Comparison of ENCODE assay signal across 19 cellular contexts in the genomic region with DNA sequence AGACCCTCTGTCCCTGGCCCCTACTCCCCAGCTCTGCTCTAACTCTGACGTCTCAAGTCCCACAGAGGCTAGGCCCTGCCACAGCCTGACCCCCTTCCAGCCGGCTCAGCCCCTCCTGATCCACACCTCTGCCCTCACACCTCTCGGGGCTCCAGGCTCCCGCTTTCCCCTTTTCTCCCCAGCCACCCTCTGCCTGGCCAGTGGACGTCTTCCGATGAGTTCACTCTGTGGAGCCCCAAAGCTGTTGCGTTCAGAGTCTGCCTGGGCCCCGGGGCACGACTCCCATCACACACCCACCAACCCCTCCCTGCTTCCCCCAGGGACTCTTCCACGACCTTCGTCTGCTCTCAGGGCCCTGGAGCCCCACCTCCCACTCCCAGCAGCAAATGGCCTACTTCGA. TPM values are rescaled to one million over a fixed set of nuclear protein-coding genes. Genes with fewer than 3 reads are reported as not detected.
DNase-seq lines count a peak whose midpoint lies in the region; ATAC-seq and TF ChIP-seq lines count a peak whose summit lies in the region.
"Had no signal": no experiment of that assay in that cellular context is flagged by ENCODE, and none has a peak within 500 bp of the region (broad histone marks: within the 10 kb centered on the region; RNA-seq: fewer than 3 reads in every experiment).

No MANE protein-coding gene starts in this region.

- no peak overlapping the region for H3K23ac ChIP-seq in neuronal stem cell (ENCODE audit: low read depth, low read length, poor library complexity)

- no peak overlapping the region for H3K4me2 ChIP-seq in neuronal stem cell (ENCODE audit: insufficient read depth, low read length, poor library complexity, severe bottlenecking)
- H3K4me2 ChIP-seq: PC-9 had no signal

- peaks cover 0 to 16% (median 0%) of the 10 kb centered on the region in 3 experiments for H3K27me3 ChIP-seq in neuronal stem cell (ENCODE audit: control insufficient read depth in 3 of 3, insufficient read depth in 3 of 3, low read depth in 1 of 3, low read length in 3 of 3)
- H3K27me3 ChIP-seq: BE2C had no signal

- no CpG with 5 or more reads among the region's 12 CpGs for WGBS in neuronal stem cell (ENCODE audit: extremely low coverage in 2 of 2, insufficient read length in 2 of 2, insufficient replicate concordance in 1 of 2), 2 donors

- H3K4ac ChIP-seq in neuronal stem cell (ENCODE audit: low read length), result no peak overlapping the region

- no peak overlapping the region for H2BK12ac ChIP-seq in neuronal stem cell (ENCODE audit: low read length)

- H2BK5ac ChIP-seq in neuronal stem cell (ENCODE audit: low read length), result no peak overlapping the region

- H4K8ac ChIP-seq in neuronal stem cell (ENCODE audit: low read depth, low read length), result no peak overlapping the region

- peak overlapping the region; percentile 39 for H3K18ac ChIP-seq in neuronal stem cell (ENCODE audit: low read length)

- no peak overlapping the region for H3K27ac ChIP-seq in neuronal stem cell (replicated peaks; ENCODE audit: low read length)
- H3K27ac ChIP-seq: 22Rv1, PC-9, SJCRH30 had no signal

- no peak overlapping the region for H2BK15ac ChIP-seq in neuronal stem cell (ENCODE audit: low read length)

- no peaks in the 10 kb centered on the region for H3K9me3 Mint-ChIP-seq in activated CD4-positive, alpha-beta T cell treated with anti-CD3 and anti-CD28 coated beads, Interleukin-2, amount 10 ng/mL, durations not matched to agents 7 days and 5 days
- no peaks in the 10 kb centered on the region for H3K9me3 Mint-ChIP-seq in chondrocyte (ENCODE audit: low read depth)
- no peaks in the 10 kb centered on the region for H3K9me3 Mint-ChIP-seq in stimulated activated naive CD8-positive, alpha-beta T cell treated with anti-CD3 and anti-CD28 coated beads, Interleukin-15, amount 100 ng/mL, for 72 hours

- CTCF ChIA-PET in activated CD4-positive, alpha-beta T cell treated with anti-CD3 and anti-CD28 coated beads, Interleukin-2, amount 10 ng/mL, durations not matched to agents 7 days and 5 days (lab: Charles Lee), result interaction anchor here (1.5 kb wide), 1 partner anchor 156 kb away, joined by 3 read pairs; no protein-coding TSS in a partner anchor

- POLR2A ChIA-PET in activated CD4-positive, alpha-beta T cell treated with anti-CD3 and anti-CD28 coated beads, Interleukin-2, amount 10 ng/mL, durations not matched to agents 7 days and 5 days (lab: Charles Lee), result no interaction called here

- H2BK120ac ChIP-seq in neuronal stem cell (ENCODE audit: low read depth, low read length), result peak overlapping the region; percentile 43

- no peaks in the 10 kb centered on the region for H3K27me3 Mint-ChIP-seq in activated CD4-positive, alpha-beta T cell treated with anti-CD3 and anti-CD28 coated beads, Interleukin-2, amount 10 ng/mL, durations not matched to agents 7 days and 5 days
- no peaks in the 10 kb centered on the region for H3K27me3 Mint-ChIP-seq in chondrocyte (ENCODE audit: low read depth)
- no peaks in the 10 kb centered on the region for H3K27me3 Mint-ChIP-seq in stimulated activated naive CD8-positive, alpha-beta T cell treated with anti-CD3 and anti-CD28 coated beads, Interleukin-15, amount 100 ng/mL, for 72 hours

- no peak overlapping the region for H3K14ac ChIP-seq in neuronal stem cell (ENCODE audit: low read length)

- H3K4me1 Mint-ChIP-seq in activated CD4-positive, alpha-beta T cell treated with anti-CD3 and anti-CD28 coated beads, Interleukin-2, amount 10 ng/mL, durations not matched to agents 7 days and 5 days, result no peaks in the 10 kb centered on the region
- no peaks in the 10 kb centered on the region for H3K4me1 Mint-ChIP-seq in chondrocyte (ENCODE audit: low read depth)
- no peaks in the 10 kb centered on the region for H3K4me1 Mint-ChIP-seq in stimulated activated naive CD8-positive, alpha-beta T cell treated with anti-CD3 and anti-CD28 coated beads, Interleukin-15, amount 100 ng/mL, for 72 hours

- no peaks in the 10 kb centered on the region for H3K36me3 ChIP-seq in neuronal stem cell (replicated peaks in 1 of 2; ENCODE audit: control insufficient read depth in 2 of 2, insufficient read depth in 2 of 2, low read length in 2 of 2)
- H3K36me3 ChIP-seq: BE2C, SJCRH30 had no signal

- ATAC-seq in stimulated activated naive CD8-positive, alpha-beta T cell treated with anti-CD3 and anti-CD28 coated beads, Interleukin-15, amount 100 ng/mL, for 72 hours, result no peak
- ATAC-seq: Right ventricle myocardium inferior had no signal

- H2AFZ ChIP-seq in neuronal stem cell (ENCODE audit: low read length), result no peak overlapping the region
- H2AFZ ChIP-seq: PC-9 had no signal

- H3K9me3 ChIP-seq in neuronal stem cell (replicated peaks in 1 of 2; ENCODE audit: control insufficient read depth in 2 of 2, insufficient read depth in 1 of 2, low read depth in 1 of 2, low read length in 2 of 2), result no peaks in the 10 kb centered on the region
- H3K9me3 ChIP-seq: BE2C, SJCRH30 had no signal

- no peak for DNase-seq in activated CD4-positive, alpha-beta T cell treated with anti-CD3 and anti-CD28 coated beads, Interleukin-2, amount 10 ng/mL, durations not matched to agents 7 days and 5 days
- DNase-seq in activated CD4-positive, alpha-beta T cell treated with anti-CD3 and anti-CD28 coated beads, Interleukin-2, amount 50 U/mL, for 4 hours, result no peak
- peak; percentile 65 for DNase-seq in chondrocyte (ENCODE audit: low spot score)
- DNase-seq in neuronal stem cell (ENCODE audit: low spot score), result no peak
- no peak for DNase-seq in stimulated activated naive CD8-positive, alpha-beta T cell treated with anti-CD3 and anti-CD28 coated beads, Interleukin-15, amount 100 ng/mL, for 72 hours
- no peak for DNase-seq in activated gamma-delta T cell treated with Interleukin-2 at 50 U/mL for 16 hours
- no peak for DNase-seq in cerebellar cortex (ENCODE audit: low spot score)
- no peak for DNase-seq in DMS114 treated with DMSO at 0.1 percent for 48 hours (lab: John Stamatoyannopoulos, UW; ENCODE audit: unreplicated experiment)
- DNase-seq: BE2C, NCI-H1105, NCI-H2029 treated with DMSO at 0.1 percent for 48 hours, NCI-H446 treated with DMSO at 0.1 percent for 48 hours, NCI-H526, PC-9, SJCRH30 had no signal

- peak overlapping the region; percentile 52 for H3K27ac Mint-ChIP-seq in activated CD4-positive, alpha-beta T cell treated with anti-CD3 and anti-CD28 coated beads, Interleukin-2, amount 10 ng/mL, durations not matched to agents 7 days and 5 days
- no peak overlapping the region for H3K27ac Mint-ChIP-seq in chondrocyte (ENCODE audit: unreplicated experiment)
- peak overlapping the region; percentile 67 to 95 for H3K27ac Mint-ChIP-seq in stimulated activated naive CD8-positive, alpha-beta T cell treated with anti-CD3 and anti-CD28 coated beads, Interleukin-15, amount 100 ng/mL, for 72 hours

- H3K36me3 Mint-ChIP-seq in activated CD4-positive, alpha-beta T cell treated with anti-CD3 and anti-CD28 coated beads, Interleukin-2, amount 10 ng/mL, durations not matched to agents 7 days and 5 days (ENCODE audit: low read depth), result no peaks in the 10 kb centered on the region
- no peaks in the 10 kb centered on the region for H3K36me3 Mint-ChIP-seq in chondrocyte (ENCODE audit: low read depth)

- peak overlapping the region; percentile 74 for H2AK5ac ChIP-seq in neuronal stem cell (ENCODE audit: low read depth, low read length)

- no peak overlapping the region for H4K91ac ChIP-seq in neuronal stem cell (ENCODE audit: low read depth, low read length, poor library complexity)

- no peak overlapping the region for H3K9ac ChIP-seq in neuronal stem cell (ENCODE audit: low read depth, low read length, poor library complexity)

- peaks cover 2% of the 10 kb centered on the region for H3K79me1 ChIP-seq in neuronal stem cell (ENCODE audit: low read depth, low read length)

- H3K4me1 ChIP-seq in neuronal stem cell (ENCODE audit: control insufficient read depth in 2 of 2, insufficient read depth in 1 of 2, low read depth in 1 of 2, low read length in 2 of 2), result peaks cover 0 to 5% of the 10 kb centered on the region in 2 donors
- H3K4me1 ChIP-seq: BE2C, SJCRH30 had no signal

- TF ChIP-seq CTCF in chondrocyte (IDR thresholded peaks at IDR 0.05), result no peak

- H3K4me3 Mint-ChIP-seq in activated CD4-positive, alpha-beta T cell treated with anti-CD3 and anti-CD28 coated beads, Interleukin-2, amount 10 ng/mL, durations not matched to agents 7 days and 5 days, result no peak overlapping the region
- H3K4me3 Mint-ChIP-seq in chondrocyte (ENCODE audit: unreplicated experiment), result no peak overlapping the region
- H3K4me3 Mint-ChIP-seq in stimulated activated naive CD8-positive, alpha-beta T cell treated with anti-CD3 and anti-CD28 coated beads, Interleukin-15, amount 100 ng/mL, for 72 hours, result no peak overlapping the region

- H3K4me3 ChIP-seq in neuronal stem cell (ENCODE audit: low read length in 2 of 2), result no peak overlapping the region
- H3K4me3 ChIP-seq: PC-9, SJCRH30 had no signal

RNA-seq across cellular contexts. Expression of gene TBRG4, which starts 18.4 kb away (rescaled TPM):
- 100 to 1,000 TPM in 1 of 2 experiments, 10 to 100 TPM in 1; 98.9 to 102 TPM for total RNA-seq in activated CD4-positive, alpha-beta T cell treated with anti-CD3 and anti-CD28 coated beads, Interleukin-2, amount 10 ng/mL, durations not matched to agents 7 days and 5 days
- total RNA-seq in chondrocyte, result 39.5 to 45.7 TPM (median 43.7 TPM) in 3 replicates
- polyA plus RNA-seq in neuronal stem cell (2013, experiment 1 of 2), result 46.9 TPM
- 46.7 TPM for polyA plus RNA-seq in neuronal stem cell (2013, experiment 2 of 2)

RNA-seq across cellular contexts. Expression of gene RAMP3, which starts 27.7 kb away (rescaled TPM):
- not detected for total RNA-seq in activated CD4-positive, alpha-beta T cell treated with anti-CD3 and anti-CD28 coated beads, Interleukin-2, amount 10 ng/mL, durations not matched to agents 7 days and 5 days
- not detected in 3 replicates for total RNA-seq in chondrocyte
- polyA plus RNA-seq in neuronal stem cell (2013, experiment 1 of 2), result 0.15 TPM
- polyA plus RNA-seq in neuronal stem cell (2013, experiment 2 of 2), result 0.18 TPM
- total RNA-seq: G401, HT-29, PC-9, SJCRH30 had no signal

RNA-seq across cellular contexts. Expression of gene NACAD, which starts 41.1 kb away (rescaled TPM):
- not detected for total RNA-seq in activated CD4-positive, alpha-beta T cell treated with anti-CD3 and anti-CD28 coated beads, Interleukin-2, amount 10 ng/mL, durations not matched to agents 7 days and 5 days
- 12.4 to 21.9 TPM (median 19.0 TPM) in 3 replicates for total RNA-seq in chondrocyte
- polyA plus RNA-seq in neuronal stem cell (2013, experiment 1 of 2), result 3.5 TPM
- polyA plus RNA-seq in neuronal stem cell (2013, experiment 2 of 2), result 3.6 TPM
- total RNA-seq: G401 had no signal

Comparison
In these comparisons a context has a peak if more than half of its experiments do, and no peak if none do; other contexts are left out.
1. RNA of gene NACAD, which starts 41.1 kb away (total RNA-seq): 12.4 to 21.9 TPM in chondrocyte; not detected in activated CD4-positive, alpha-beta T cell treated with anti-CD3 and anti-CD28 coated beads, Interleukin-2, amount 10 ng/mL, durations not matched to agents 7 days and 5 days; every median in the first group is over 10 times any median in the second.